8 cellular contexts compared by ENCODE assay signal in the genomic region with DNA sequence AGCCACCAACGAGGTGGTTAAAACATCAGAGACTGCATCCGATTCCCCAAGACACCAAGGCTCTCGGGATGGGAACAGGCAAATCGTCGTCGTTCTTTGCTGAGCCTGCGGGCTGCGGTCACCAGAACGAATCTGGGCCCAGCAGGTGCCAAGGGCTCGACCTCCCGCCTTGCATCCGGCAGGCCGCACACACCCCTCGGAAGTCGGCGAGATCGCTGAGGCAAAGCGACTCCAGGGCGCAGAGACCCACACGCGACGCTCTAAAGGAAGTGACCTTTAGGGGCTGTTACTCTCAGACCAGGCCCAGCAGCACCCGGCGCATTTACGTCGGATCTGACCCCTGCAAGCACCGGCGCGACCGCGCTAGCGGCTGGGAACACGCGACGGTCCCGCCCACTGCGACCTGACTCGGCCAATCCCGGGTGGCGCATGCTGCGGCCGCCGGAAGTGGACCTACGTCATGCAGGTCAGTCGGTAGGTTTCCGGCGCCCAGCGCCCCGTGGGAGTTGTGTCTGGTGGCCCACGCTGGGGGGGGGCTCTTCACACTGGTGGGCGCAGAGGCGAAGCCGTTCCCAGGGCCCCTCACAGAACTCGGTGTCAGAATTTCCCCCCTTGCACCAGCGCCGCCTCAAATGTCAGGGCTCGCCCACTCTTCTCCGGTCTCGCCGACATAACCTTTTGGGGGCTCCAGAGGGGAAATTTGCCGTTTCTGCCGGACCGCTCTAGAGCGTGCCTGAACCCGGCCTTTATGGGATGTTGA. TPM values are rescaled to one million over a fixed set of nuclear protein-coding genes. Genes with fewer than 3 reads are reported as not detected.
A peak's percentile ranks its signal among the peaks of the same experiment; 100 is the strongest.
DNase-seq lines count a peak whose midpoint lies in the region; ATAC-seq, FAIRE-seq and TF ChIP-seq lines count a peak whose summit lies in the region.

No MANE protein-coding gene starts in this region.

- ATAC-seq in GM19035 (IDR thresholded peaks at IDR 0.05; ENCODE audit: unreplicated experiment) (peak; percentile 98), HG03378 (IDR thresholded peaks at IDR 0.05; ENCODE audit: unreplicated experiment) (peak; percentile 74)

- no peaks in the 10 kb centered on the region for H3K79me1 ChIP-seq in H1 (ENCODE audit: low read depth, low read length)

- no peak overlapping the region for H3K9ac ChIP-seq in H1 (replicated peaks in 1 of 4; ENCODE audit: extremely low read depth in 1 of 4, low read depth in 3 of 4, low read length in 3 of 4)

- H3K4me3 ChIP-seq in H1 (ENCODE audit: extremely low read depth in 1 of 4, insufficient read depth in 2 of 4, low read depth in 3 of 4, low read length in 4 of 4) (peak overlapping the region in 1 of 4 experiments; percentile 8; a peak in 2 of 8 replicates), mesodermal cell (ENCODE audit: extremely low read depth, insufficient read depth, low read length, poor library complexity, severe bottlenecking) (peak overlapping the region; percentile 5)

- no peak overlapping the region for H2BK20ac ChIP-seq in H1 (ENCODE audit: low read length)

- H2AK5ac ChIP-seq in H1 (ENCODE audit: low read depth, low read length), result no peak overlapping the region

- no peak for FAIRE-seq in H1 (lab: Jason Lieb, UNC)

- H3K23ac ChIP-seq in H1 (ENCODE audit: insufficient read length), result no peak overlapping the region

- peak; percentile 94 for DNase-seq in AG20443 (ENCODE audit: low spot score)
- peak; percentile 76 for DNase-seq in NCI-H774 (lab: John Stamatoyannopoulos, UW)
- DNase-seq in activated CD8-positive, alpha-beta memory T cell treated with anti-CD3 and anti-CD28 coated beads for 4 hours (ENCODE audit: low read depth in 2 of 2), result peak; percentile 88 to 91
- peak; percentile 53 to 83 for DNase-seq in H1 (ENCODE audit: low read depth in 1 of 2, low spot score in 2 of 2)
- DNase-seq in stimulated activated CD8-positive, alpha-beta memory T cell treated with anti-CD3 and anti-CD28 coated beads, Interleukin-4, amount 100 ng/mL, for 4 hours (ENCODE audit: low read depth in 2 of 2, low spot score in 1 of 2), result peak; percentile 70 to 96

- no peaks in the 10 kb centered on the region for H3K4me1 ChIP-seq in H1 (replicated peaks in 1 of 4; ENCODE audit: control insufficient read depth in 3 of 4, insufficient read depth in 4 of 4, low read length in 3 of 4)
- H3K4me1 ChIP-seq in mesodermal cell (ENCODE audit: control insufficient read depth, insufficient read depth, low read length, poor library complexity, severe bottlenecking), result peaks cover 11% of the 10 kb centered on the region

- H3K4me2 ChIP-seq in H1 (ENCODE audit: insufficient read depth in 1 of 2, low read depth in 2 of 2, low read length in 2 of 2), result peak overlapping the region in 1 of 2 experiments; percentile 6; a peak in 1 of 4 replicates

- no peak for TF ChIP-seq RAD21 in H1 (IDR thresholded peaks at IDR 0.05 in 1 of 2, conservative IDR thresholded peaks at IDR 0.05 in 1 of 2; ENCODE audit: low read depth in 2 of 2, low read length in 2 of 2)

- no peak overlapping the region for H3K4ac ChIP-seq in H1 (replicated peaks; ENCODE audit: insufficient read length, low read depth, low read length)

- H3K79me2 ChIP-seq in H1 (ENCODE audit: control insufficient read depth in 1 of 2, insufficient read depth in 2 of 2, low read length in 2 of 2), result no peaks in the 10 kb centered on the region

- peak overlapping the region; percentile 51; the same call in 1 of the 2 replicates for H2AFZ ChIP-seq in H1 (ENCODE audit: low read length)

- no peaks in the 10 kb centered on the region for H3K36me3 ChIP-seq in H1 (ENCODE audit: control insufficient read depth in 2 of 4, insufficient read depth in 4 of 4, low read length in 3 of 4)
- H3K36me3 ChIP-seq in mesodermal cell (ENCODE audit: control insufficient read depth, insufficient read depth, low read length), result no peaks in the 10 kb centered on the region

- H3K18ac ChIP-seq in H1 (ENCODE audit: extremely low read depth, low read length), result no peak overlapping the region

- CTCF ChIA-PET in H1 (lab: Charles Lee; ENCODE audit: partially characterized antibody), result interaction anchor here (0.7 kb wide), 1 partner anchor 12 kb away, joined by 3 read pairs; no protein-coding TSS in a partner anchor

- H4K91ac ChIP-seq in H1 (replicated peaks; ENCODE audit: insufficient read length, low read length), result no peak overlapping the region

- no peak for TF ChIP-seq POLR2A in H1 (IDR thresholded peaks at IDR 0.05; ENCODE audit: control extremely low read depth in 1 of 2, low read depth in 2 of 2, low read length in 2 of 2)

- H3K27ac ChIP-seq in H1 (ENCODE audit: low read depth, low read length), result no peak overlapping the region
- no peak overlapping the region for H3K27ac ChIP-seq in mesodermal cell (ENCODE audit: low read depth, low read length, severe bottlenecking)

- H2BK5ac ChIP-seq in H1 (ENCODE audit: low read depth, low read length), result no peak overlapping the region

- H2BK120ac ChIP-seq in H1 (replicated peaks; ENCODE audit: low read depth, low read length), result no peak overlapping the region

- no peak overlapping the region for H4K5ac ChIP-seq in H1 (ENCODE audit: insufficient read length, low read depth, low read length)

- no peak overlapping the region for H3K14ac ChIP-seq in H1 (ENCODE audit: insufficient read length)

- H3K27me3 ChIP-seq in H1 (replicated peaks in 1 of 4; ENCODE audit: control insufficient read depth in 3 of 4, extremely low read depth in 1 of 4, insufficient read depth in 3 of 4, low read length in 3 of 4), result no peaks in the 10 kb centered on the region

- no peak overlapping the region for H2BK12ac ChIP-seq in H1 (ENCODE audit: low read depth, low read length)

- no peak overlapping the region for H4K8ac ChIP-seq in H1 (ENCODE audit: extremely low read depth, insufficient read depth, low read length)

- no peak overlapping the region for H2BK15ac ChIP-seq in H1 (ENCODE audit: low read length)

- H3K23me2 ChIP-seq in H1 (ENCODE audit: low read depth, low read length), result no peaks in the 10 kb centered on the region

- no peak overlapping the region for H3K56ac ChIP-seq in H1 (replicated peaks; ENCODE audit: insufficient read length, low read depth, low read length)

- no peaks in the 10 kb centered on the region for H4K20me1 ChIP-seq in H1 (replicated peaks in 1 of 2; ENCODE audit: control insufficient read depth in 1 of 2, insufficient read depth in 2 of 2, low read length in 2 of 2)

- H3K9me3 ChIP-seq in H1 (ENCODE audit: insufficient read depth in 2 of 2, low read depth in 1 of 2, low read length in 1 of 2), result peaks cover 0 to 3% of the 10 kb centered on the region in 2 experiments; a peak in 1 of 4 replicates
- H3K9me3 ChIP-seq in mesodermal cell (ENCODE audit: control insufficient read depth, low read length), result no peaks in the 10 kb centered on the region

- POLR2A ChIA-PET in H1 (lab: Charles Lee; ENCODE audit: partially characterized antibody), result no interaction called here

- TF ChIP-seq EP300 in H1 (IDR thresholded peaks at IDR 0.05; ENCODE audit: borderline replicate concordance in 1 of 2, low read depth in 2 of 2, low read length in 2 of 2), result no peak

- TF ChIP-seq CTCF in H1 (IDR thresholded peaks at IDR 0.05; ENCODE audit: control extremely low read depth in 1 of 3, insufficient read depth in 1 of 3, low read depth in 1 of 3, low read length in 3 of 3), result no peak

- 91% methylated on average over 46 of the region's 65 CpGs; no CpG with 5 or more reads in 1 of the 2 experiments for WGBS in H1 (ENCODE audit: extremely low coverage in 1 of 2, insufficient coverage in 1 of 2, insufficient read length in 1 of 2, insufficient replicate concordance in 2 of 2, low coverage in 1 of 2, low lambda C conversion rate in 2 of 2, missing lambda C conversion rate in 1 of 2), 2 experiments
- 86 to 92% methylated on average over 61 to 65 of the region's 65 CpGs for WGBS in mesodermal cell (ENCODE audit: insufficient coverage in 2 of 2), 2 experiments

TF ChIP-seq in H1, 55 proteins besides CTCF, POLR2A, EP300 and RAD21:
- TF ChIP-seq KDM1A (IDR thresholded peaks at IDR 0.05; ENCODE audit: borderline replicate concordance, low read length) (no peak), TAF1 (IDR thresholded peaks at IDR 0.05; ENCODE audit: low read depth, low read length) (no peak), JUN (IDR thresholded peaks at IDR 0.05; ENCODE audit: low read depth, low read length) (no peak), SIX5 (IDR thresholded peaks at IDR 0.05; ENCODE audit: low read depth, low read length) (no peak), CREB1 (IDR thresholded peaks at IDR 0.05) (no peak)

RNA-seq across cellular contexts. Expression of a gene that starts 7.5 kb away (rescaled TPM):
- total RNA-seq in H1 (2021; fragmentation: NEBNext Ultra II Directional; extraction: Animal tissue kit (Norgen Biotek cat#: 25700)), result 377 and 383 TPM in 2 replicates
- 146 and 206 TPM in 2 replicates for polyA plus RNA-seq in H1 (2011; rRNA removed)
- 309 TPM for polyA plus RNA-seq in H1 (2011; cell fraction: cytosol; rRNA removed)
- polyA plus RNA-seq in H1 (2011; cell fraction: nucleus; rRNA removed), result 64.1 TPM
- 445 to 532 TPM (median 477 TPM) in 4 replicates for polyA plus RNA-seq in H1 (2012, experiment 1 of 2)
- polyA plus RNA-seq in H1 (2012, experiment 2 of 2), result 132 TPM
- polyA plus RNA-seq in H1 (2013, experiment 1 of 2), result 265 TPM
- 265 TPM for polyA plus RNA-seq in H1 (2013, experiment 2 of 2)
- polyA minus RNA-seq in H1 (2011; rRNA and poly(A)+ RNA removed), result 67.8 and 86.5 TPM in 2 replicates
- 67.4 TPM for polyA minus RNA-seq in H1 (2011; cell fraction: cytosol; rRNA and poly(A)+ RNA removed)
- polyA minus RNA-seq in H1 (2011; cell fraction: nucleus; rRNA and poly(A)+ RNA removed), result 45.1 TPM
- 333 TPM for polyA plus RNA-seq in mesodermal cell (2013, experiment 1 of 2)
- 316 TPM for polyA plus RNA-seq in mesodermal cell (2013, experiment 2 of 2)

RNA-seq across cellular contexts. Expression of a gene that starts 13.4 kb away (rescaled TPM):
- total RNA-seq in H1 (2021; fragmentation: NEBNext Ultra II Directional; extraction: Animal tissue kit (Norgen Biotek cat#: 25700)), result not detected in 2 replicates
- not detected in 2 replicates for polyA plus RNA-seq in H1 (2011; rRNA removed)
- not detected for polyA plus RNA-seq in H1 (2011; cell fraction: cytosol; rRNA removed)
- polyA plus RNA-seq in H1 (2011; cell fraction: nucleus; rRNA removed), result not detected
- polyA plus RNA-seq in H1 (2012, experiment 1 of 2), result 0.03 TPM in 1 of 4 replicates, not detected in the others
- polyA plus RNA-seq in H1 (2012, experiment 2 of 2), result not detected
- polyA plus RNA-seq in H1 (2013, experiment 1 of 2), result not detected
- 0.02 TPM for polyA plus RNA-seq in H1 (2013, experiment 2 of 2)
- polyA minus RNA-seq in H1 (2011; rRNA and poly(A)+ RNA removed), result not detected in 2 replicates
- not detected for polyA minus RNA-seq in H1 (2011; cell fraction: cytosol; rRNA and poly(A)+ RNA removed)
- polyA minus RNA-seq in H1 (2011; cell fraction: nucleus; rRNA and poly(A)+ RNA removed), result not detected
- polyA plus RNA-seq in mesodermal cell (2013, experiment 1 of 2), result 0.74 TPM
- 0.61 TPM for polyA plus RNA-seq in mesodermal cell (2013, experiment 2 of 2)
